14 cellular contexts compared by ENCODE assay signal in genomic region chr20:62539208-62539607, GRCh38.
"Had no signal": no experiment of that assay in that cellular context is flagged by ENCODE, and none has a peak within 500 bp of the region (broad histone marks: within the 10 kb centered on the region; RNA-seq: fewer than 3 reads in every experiment).

No MANE protein-coding gene starts in this region.

- H3K36me3 ChIP-seq: breast epithelium, esophagus muscularis mucosa, right lobe of liver had no signal

- H3K9me3 Mint-ChIP-seq: activated CD4-positive, alpha-beta memory T cell treated with anti-CD3 and anti-CD28 coated beads for 36 hours; activated naive CD8-positive, alpha-beta T cell treated with anti-CD3 and anti-CD28 coated beads for 36 hours; naive B cell; stimulated activated naive CD8-positive, alpha-beta T cell treated with anti-CD3 and anti-CD28 coated beads, Interleukin-15, Interleukin-2, amounts not matched to agents 100 ng/mL and 50 ng/mL, for 24 hours had no signal

- H3K27me3 ChIP-seq: right lobe of liver had no signal

- H3K27ac ChIP-seq: breast epithelium, right lobe of liver had no signal

- H3K4me3 Mint-ChIP-seq: activated CD4-positive, alpha-beta memory T cell treated with anti-CD3 and anti-CD28 coated beads for 36 hours; activated naive CD8-positive, alpha-beta T cell treated with anti-CD3 and anti-CD28 coated beads for 36 hours; naive B cell; stimulated activated naive CD8-positive, alpha-beta T cell treated with anti-CD3 and anti-CD28 coated beads, Interleukin-15, Interleukin-2, amounts not matched to agents 100 ng/mL and 50 ng/mL, for 24 hours had no signal

- H3K27ac Mint-ChIP-seq: activated CD4-positive, alpha-beta memory T cell treated with anti-CD3 and anti-CD28 coated beads for 36 hours; activated naive CD8-positive, alpha-beta T cell treated with anti-CD3 and anti-CD28 coated beads for 36 hours; stimulated activated naive CD8-positive, alpha-beta T cell treated with anti-CD3 and anti-CD28 coated beads, Interleukin-15, Interleukin-2, amounts not matched to agents 100 ng/mL and 50 ng/mL, for 24 hours had no signal

- H3K9me3 ChIP-seq: breast epithelium, esophagus muscularis mucosa, right lobe of liver had no signal

- H3K27me3 Mint-ChIP-seq: activated CD4-positive, alpha-beta memory T cell treated with anti-CD3 and anti-CD28 coated beads for 36 hours; activated naive CD8-positive, alpha-beta T cell treated with anti-CD3 and anti-CD28 coated beads for 36 hours; stimulated activated naive CD8-positive, alpha-beta T cell treated with anti-CD3 and anti-CD28 coated beads, Interleukin-15, Interleukin-2, amounts not matched to agents 100 ng/mL and 50 ng/mL, for 24 hours had no signal

- DNase-seq: activated CD4-positive, alpha-beta memory T cell treated with anti-CD3 and anti-CD28 coated beads for 36 hours; activated CD4-positive, alpha-beta T cell treated with anti-CD3 and anti-CD28 coated beads for 1 hour; activated gamma-delta T cell treated with Interleukin-2 at 50 U/mL for 16 hours; activated naive CD8-positive, alpha-beta T cell treated with anti-CD3 and anti-CD28 coated beads for 36 hours; activated T-cell treated with anti-CD3 and anti-CD28 coated beads, Interleukin-2, amount 50 U/mL, for 48 hours; aorta; heart right ventricle; naive B cell; right lobe of liver; stimulated activated CD4-positive, alpha-beta T cell treated with anti-CD3 and anti-CD28 coated beads, Interleukin-2, amount 100 ng/mL, for 48 hours; T-helper 9 cell had no signal

- H3K36me3 Mint-ChIP-seq: activated CD4-positive, alpha-beta memory T cell treated with anti-CD3 and anti-CD28 coated beads for 36 hours; activated naive CD8-positive, alpha-beta T cell treated with anti-CD3 and anti-CD28 coated beads for 36 hours; naive B cell had no signal

- H3K4me1 ChIP-seq: breast epithelium, right lobe of liver had no signal

- ATAC-seq: right lobe of liver had no signal

- H3K4me1 Mint-ChIP-seq: activated naive CD8-positive, alpha-beta T cell treated with anti-CD3 and anti-CD28 coated beads for 36 hours; naive B cell had no signal

- H3K4me3 ChIP-seq: breast epithelium, esophagus muscularis mucosa, heart right ventricle, right lobe of liver had no signal
